31 cellular contexts compared by ENCODE assay signal in genomic region chrX:47614618-47615017, GRCh38.
"Had no signal": no experiment of that assay in that cellular context is flagged by ENCODE, and none has a peak within 500 bp of the region (broad histone marks: within the 10 kb centered on the region; RNA-seq: fewer than 3 reads in every experiment).

No MANE protein-coding gene starts in this region.

- ATAC-seq: natural killer cell; psoas muscle; right cardiac atrium; right lobe of liver; stimulated activated memory B cell treated with anti-CD40 and anti-IgM and Interleukin-4, amounts not matched to agents 10 μg/mL and 1 μg/mL and 100 μg/mL, for 72 hours; stimulated activated naive CD8-positive, alpha-beta T cell treated with anti-CD3 and anti-CD28 coated beads, Interleukin-15, amount 100 ng/mL, for 72 hours; stimulated activated naive CD8-positive, alpha-beta T cell treated with anti-CD3 and anti-CD28 coated beads, Interleukin-15, Interleukin-2, amounts not matched to agents 100 U/mL and 50 U/mL, for 24 hours; upper lobe of right lung had no signal

- H3K9me3 ChIP-seq: ovary, psoas muscle, right lobe of liver, spleen, suprapubic skin, testis, tibial artery, transverse colon, upper lobe of right lung, uterus had no signal

- H3K9me3 Mint-ChIP-seq: natural killer cell; stimulated activated memory B cell treated with anti-CD40 and anti-IgM and Interleukin-4, amounts not matched to agents 10 μg/mL and 1 μg/mL and 100 μg/mL, for 72 hours; stimulated activated naive CD8-positive, alpha-beta T cell treated with anti-CD3 and anti-CD28 coated beads, Interleukin-15, amount 100 ng/mL, for 72 hours had no signal

- DNase-seq: naive B cell; natural killer cell; occipital lobe; ovary; posterior cingulate gyrus; psoas muscle; right cardiac atrium; right lobe of liver; spleen; stimulated activated CD4-positive, alpha-beta T cell treated with anti-CD3 and anti-CD28 coated beads, Interleukin-12 subunit alpha, Interleukin-12 subunit beta, amount 100 ng/mL, for 4 hours; stimulated activated CD4-positive, alpha-beta T cell treated with anti-CD3 and anti-CD28 coated beads, Interleukin-1b, Interleukin-23, amount 100 ng/mL, for 48 hours; stimulated activated CD4-positive, alpha-beta T cell treated with anti-CD3 and anti-CD28 coated beads, Interleukin-4, amount 100 ng/mL, for 1 hour; stimulated activated CD4-positive, alpha-beta T cell treated with anti-CD3 and anti-CD28 coated beads, Interleukin-4, amount 100 ng/mL, for 4 hours; stimulated activated CD8-positive, alpha-beta memory T cell treated with anti-CD3 and anti-CD28 coated beads, Interleukin-4, amount 100 ng/mL, for 48 hours; stimulated activated naive CD4-positive, alpha-beta T cell; stimulated activated naive CD8-positive, alpha-beta T cell treated with anti-CD3 and anti-CD28 coated beads, Interleukin-15, amount 100 ng/mL, for 72 hours; stimulated activated naive CD8-positive, alpha-beta T cell treated with anti-CD3 and anti-CD28 coated beads, Interleukin-15, Interleukin-2, amounts not matched to agents 100 U/mL and 50 U/mL, for 24 hours; substantia nigra; testis; tibial artery; transverse colon; upper lobe of right lung; uterus had no signal

- H3K36me3 Mint-ChIP-seq: natural killer cell; neural progenitor cell; stimulated activated memory B cell treated with anti-CD40 and anti-IgM and Interleukin-4, amounts not matched to agents 10 μg/mL and 1 μg/mL and 100 μg/mL, for 72 hours; type B pancreatic cell had no signal

- H3K4me3 Mint-ChIP-seq: naive B cell; natural killer cell; nephron; neural progenitor cell; stimulated activated memory B cell treated with anti-CD40 and anti-IgM and Interleukin-4, amounts not matched to agents 10 μg/mL and 1 μg/mL and 100 μg/mL, for 72 hours; stimulated activated naive CD8-positive, alpha-beta T cell treated with anti-CD3 and anti-CD28 coated beads, Interleukin-15, amount 100 ng/mL, for 72 hours; type B pancreatic cell had no signal

- H3K4me1 ChIP-seq: neural progenitor cell, psoas muscle, right lobe of liver, testis, upper lobe of right lung, uterus had no signal

- H3K27ac Mint-ChIP-seq: naive B cell; natural killer cell; nephron; neural progenitor cell; stimulated activated memory B cell treated with anti-CD40 and anti-IgM and Interleukin-4, amounts not matched to agents 10 μg/mL and 1 μg/mL and 100 μg/mL, for 72 hours; stimulated activated naive CD8-positive, alpha-beta T cell treated with anti-CD3 and anti-CD28 coated beads, Interleukin-15, amount 100 ng/mL, for 72 hours; type B pancreatic cell had no signal

- H3K4me1 Mint-ChIP-seq: natural killer cell; nephron; stimulated activated naive CD8-positive, alpha-beta T cell treated with anti-CD3 and anti-CD28 coated beads, Interleukin-15, amount 100 ng/mL, for 72 hours had no signal

- H3K27ac ChIP-seq: neural progenitor cell, ovary, parathyroid adenoma, psoas muscle, right lobe of liver, skin epidermis, spleen, suprapubic skin, testis, tibial artery, transverse colon, upper lobe of right lung, uterus had no signal

- H3K27me3 ChIP-seq: ovary, right lobe of liver, suprapubic skin, testis, tibial artery, upper lobe of right lung, uterus had no signal

- H3K36me3 ChIP-seq: neural progenitor cell, ovary, right lobe of liver, spleen, suprapubic skin, tibial artery, transverse colon, upper lobe of right lung, uterus had no signal

- H3K4me3 ChIP-seq: neural progenitor cell, ovary, psoas muscle, right lobe of liver, skin epidermis, smooth muscle cell, spleen, suprapubic skin, testis, tibial artery, transverse colon, upper lobe of right lung, uterus had no signal
